Comparison of ENCODE assay signal across 10 cellular contexts in the genomic region with DNA sequence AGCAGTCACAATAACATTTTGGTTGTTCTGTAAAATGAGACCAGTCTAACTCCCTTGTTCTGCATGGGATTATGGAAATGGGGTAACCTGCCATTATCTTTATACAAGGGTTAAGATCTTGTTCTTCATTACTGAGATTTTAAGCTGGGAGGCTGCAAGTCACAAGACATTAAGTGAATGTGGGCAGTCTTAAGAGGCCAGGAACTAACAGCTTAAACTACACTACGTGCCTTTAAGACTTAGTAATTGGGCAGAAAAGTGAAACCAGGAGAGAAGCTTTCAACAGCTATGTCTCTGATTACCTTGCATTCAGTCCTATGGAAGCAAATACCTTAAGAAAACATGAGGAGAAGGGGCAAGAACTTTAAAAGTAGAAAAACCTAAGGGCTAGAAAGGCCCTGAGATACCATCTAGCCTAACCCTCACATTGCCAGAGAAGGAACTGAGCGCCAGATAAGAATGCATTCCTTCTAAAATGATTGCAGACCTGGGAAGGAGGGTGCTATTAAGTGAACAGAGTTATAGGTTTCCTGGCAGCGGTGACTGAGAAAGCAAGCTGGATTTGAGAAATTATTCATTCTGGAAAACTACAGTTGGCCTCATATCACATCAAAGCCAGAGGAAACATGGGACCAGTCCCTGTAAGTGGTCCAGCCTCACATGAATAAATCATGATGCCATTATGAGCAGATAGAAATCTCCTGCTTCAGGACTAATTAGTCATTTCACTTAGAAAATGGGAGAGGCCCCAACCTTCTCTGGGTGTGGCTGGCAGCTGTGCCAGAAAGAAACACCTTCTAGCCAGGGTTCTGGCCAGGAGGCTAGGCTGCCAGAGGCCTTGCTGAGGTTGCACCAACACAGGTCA. TPM values are rescaled to one million over a fixed set of nuclear protein-coding genes. Genes with fewer than 3 reads are reported as not detected.
DNase-seq lines count a peak whose midpoint lies in the region; ATAC-seq and TF ChIP-seq lines count a peak whose summit lies in the region.
"Had no signal": no experiment of that assay in that cellular context is flagged by ENCODE, and none has a peak within 500 bp of the region (broad histone marks: within the 10 kb centered on the region; RNA-seq: fewer than 3 reads in every experiment).

No MANE protein-coding gene starts in this region.

- no peak for TF ChIP-seq CTCF in retinal pigment epithelial cell (conservative IDR thresholded peaks at IDR 0.05; ENCODE audit: low read depth, low read length)

- no peak overlapping the region for H3K27ac ChIP-seq in substantia nigra (ENCODE audit: low read depth, low read length, poor library complexity, severe bottlenecking)

- DNase-seq in NCI-H748 (lab: John Stamatoyannopoulos, UW; ENCODE audit: unreplicated experiment): peak; percentile 16
- DNase-seq in NCI-H748 treated with DMSO at 0.1 percent for 48 hours (lab: John Stamatoyannopoulos, UW): no peak
- peak; percentile 64 for DNase-seq in NCI-H226
- DNase-seq in retinal pigment epithelial cell (ENCODE audit: low read depth): peak; percentile 80
- DNase-seq in substantia nigra (lab: John Stamatoyannopoulos, UW): no peak
- DNase-seq in SIG-M5 (lab: John Stamatoyannopoulos, UW): no peak
- DNase-seq: mesendoderm, NCI-H146 had no signal

- ATAC-seq in esophagus mucosa (peak; percentile 42), HG02610 (IDR thresholded peaks at IDR 0.05; ENCODE audit: unreplicated experiment) (no peak)

- H3K4me3 ChIP-seq in retinal pigment epithelial cell (ENCODE audit: low read length): no peak overlapping the region

RNA-seq across cellular contexts. Expression of gene DAPK2, which starts 32.9 kb away (rescaled TPM):
- total RNA-seq in esophagus mucosa: 9.6 TPM

Comparison
In these comparisons a context has a peak if more than half of its experiments do, and no peak if none do; other contexts are left out.
1. DNase-seq: peak in NCI-H748 (single experiment), NCI-H226 (single experiment) and retinal pigment epithelial cell (single experiment); none in NCI-H748 treated with DMSO at 0.1 percent for 48 hours (single experiment), substantia nigra (0 of 49) and SIG-M5 (single experiment).